In the genomic region with DNA sequence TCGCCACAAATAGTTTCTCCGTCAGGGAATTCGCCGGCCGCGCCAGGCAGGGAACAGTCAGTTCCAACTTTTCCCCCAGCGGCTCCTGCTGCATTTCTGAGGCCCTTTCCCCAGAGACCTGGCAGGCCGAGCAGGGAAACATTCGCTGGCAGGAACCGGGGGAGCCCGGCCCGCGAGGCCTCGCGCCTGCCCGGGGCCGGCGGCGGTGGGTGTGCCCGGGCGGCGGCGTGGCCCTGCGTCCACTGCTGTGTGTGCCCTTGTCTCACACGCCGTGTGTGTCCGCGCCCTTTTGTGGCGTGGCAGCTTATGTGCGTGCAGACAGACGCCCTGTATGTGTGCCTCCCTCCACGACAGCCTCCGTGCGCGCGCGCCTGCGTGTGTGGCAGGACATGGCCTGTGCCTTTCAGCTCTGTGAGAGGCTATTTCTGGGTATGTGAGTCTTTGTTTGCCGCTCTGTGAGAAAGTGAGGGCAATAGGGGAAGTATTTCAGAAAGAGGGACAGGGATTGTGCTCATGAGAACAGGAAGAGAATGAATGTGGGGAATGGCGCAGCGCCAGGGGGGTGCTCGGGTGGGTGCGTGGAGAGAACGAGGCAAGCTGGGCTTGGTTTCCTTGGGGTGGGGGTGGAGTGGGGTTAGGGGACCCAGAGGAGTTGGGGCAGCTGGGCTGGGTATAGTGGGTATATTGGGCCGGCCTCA, we compare ENCODE assay signal across 8 cellular contexts. TPM values are rescaled to one million over a fixed set of nuclear protein-coding genes. Genes with fewer than 3 reads are reported as not detected.
A peak's percentile ranks its signal among the peaks of the same experiment; 100 is the strongest.
DNase-seq lines count a peak whose midpoint lies in the region; ATAC-seq and TF ChIP-seq lines count a peak whose summit lies in the region.

No MANE protein-coding gene starts in this region.

- H3K9me3 ChIP-seq in CD8-positive, alpha-beta T cell (ENCODE audit: low read length): no peaks in the 10 kb centered on the region
- no peaks in the 10 kb centered on the region for H3K9me3 ChIP-seq in vagina

- CTCF ChIA-PET in CD8-positive, alpha-beta T cell (lab: Charles Lee): no interaction called here

- H3K4me3 ChIP-seq in CD8-positive, alpha-beta T cell (ENCODE audit: low read depth, low read length): peak overlapping the region; percentile 56
- peak overlapping the region; percentile 56 to 64 for H3K4me3 ChIP-seq in vagina

- no peak for ATAC-seq in CD8-positive, alpha-beta T cell
- ATAC-seq in activated T-helper 17 cell treated with anti-CD3 and anti-CD28 coated beads, Interleukin-2, amount 50 U/mL, for 72 hours (replicated peaks): peak; percentile 39
- peak; percentile 13 to 17 for ATAC-seq in naive thymus-derived CD8-positive, alpha-beta T cell

- no peak for TF ChIP-seq CTCF in CD8-positive, alpha-beta T cell (IDR thresholded peaks at IDR 0.05)
- TF ChIP-seq CTCF in vagina (IDR thresholded peaks at IDR 0.05): no peak

- intact Hi-C loops in CD8-positive, alpha-beta T cell (cut with DNase I, micrococcal nuclease): loop anchor here (5.0 to 10.0 kb wide), 2 partner anchors 103 to 626 kb away; partner anchors contain the start of gene PRKAG2 (in 1 of the 2)
- intact Hi-C loops in vagina (cut with DNase I): loop anchor here (5.0 kb wide), 1 partner anchor 53 kb away; no protein-coding TSS in a partner anchor

- H3K9me3 Mint-ChIP-seq in CD8-positive, alpha-beta T cell: no peaks in the 10 kb centered on the region
- no peaks in the 10 kb centered on the region for H3K9me3 Mint-ChIP-seq in activated T-helper 17 cell treated with anti-CD3 and anti-CD28 coated beads, Interleukin-2, amount 50 U/mL, for 72 hours
- no peaks in the 10 kb centered on the region for H3K9me3 Mint-ChIP-seq in naive thymus-derived CD8-positive, alpha-beta T cell

- H3K36me3 Mint-ChIP-seq in CD8-positive, alpha-beta T cell: no peaks in the 10 kb centered on the region
- H3K36me3 Mint-ChIP-seq in activated T-helper 17 cell treated with anti-CD3 and anti-CD28 coated beads, Interleukin-2, amount 50 U/mL, for 72 hours (ENCODE audit: low read depth): no peaks in the 10 kb centered on the region
- no peaks in the 10 kb centered on the region for H3K36me3 Mint-ChIP-seq in naive thymus-derived CD8-positive, alpha-beta T cell

- H3K27ac Mint-ChIP-seq in CD8-positive, alpha-beta T cell: no peak overlapping the region
- H3K27ac Mint-ChIP-seq in activated T-helper 17 cell treated with anti-CD3 and anti-CD28 coated beads, Interleukin-2, amount 50 U/mL, for 72 hours: no peak overlapping the region
- H3K27ac Mint-ChIP-seq in naive thymus-derived CD8-positive, alpha-beta T cell: peak overlapping the region in 5 of 10 donors; percentile 3 to 68 (median 42)

- H3K4me3 Mint-ChIP-seq in CD8-positive, alpha-beta T cell: peak overlapping the region; percentile 71
- H3K4me3 Mint-ChIP-seq in activated T-helper 17 cell treated with anti-CD3 and anti-CD28 coated beads, Interleukin-2, amount 50 U/mL, for 72 hours: peak overlapping the region; percentile 56
- H3K4me3 Mint-ChIP-seq in naive thymus-derived CD8-positive, alpha-beta T cell: peak overlapping the region; percentile 52 to 84 (median 77)

- POLR2A ChIA-PET in CD8-positive, alpha-beta T cell (lab: Charles Lee): no interaction called here
- POLR2A ChIA-PET in naive thymus-derived CD8-positive, alpha-beta T cell (lab: Charles Lee): interaction anchor here (2.0 kb wide), 1 partner anchor 28 kb away, joined by 7 read pairs; no protein-coding TSS in a partner anchor

- peaks cover 48% of the 10 kb centered on the region for H3K4me1 ChIP-seq in CD8-positive, alpha-beta T cell (ENCODE audit: insufficient read depth, low read length)
- peaks cover 75% of the 10 kb centered on the region for H3K4me1 ChIP-seq in vagina

- peaks cover 51% of the 10 kb centered on the region for H3K4me1 Mint-ChIP-seq in CD8-positive, alpha-beta T cell (ENCODE audit: low read depth)
- peaks cover 19% of the 10 kb centered on the region for H3K4me1 Mint-ChIP-seq in activated T-helper 17 cell treated with anti-CD3 and anti-CD28 coated beads, Interleukin-2, amount 50 U/mL, for 72 hours
- H3K4me1 Mint-ChIP-seq in naive thymus-derived CD8-positive, alpha-beta T cell: peaks cover 25 to 68% (median 51%) of the 10 kb centered on the region in 4 donors

- DNase-seq in CD8-positive, alpha-beta T cell: peak in 2 of 7 experiments; percentile 23 to 48
- DNase-seq in KBM-7 (peak; percentile 66), fibroblast of peridontal ligament (ENCODE audit: extremely low read depth) (peak; percentile 50), vagina (ENCODE audit: extremely low spot score in 2 of 2) (no peak), mucosa of gallbladder (ENCODE audit: low spot score) (no peak), GM19240 (ENCODE audit: insufficient read length, low spot score) (no peak)
- DNase-seq in naive thymus-derived CD8-positive, alpha-beta T cell: peak in 4 of 10 donors; percentile 28 to 74 (median 40)

- TF ChIP-seq POLR2A in vagina (IDR thresholded peaks at IDR 0.05): no peak

- no peaks in the 10 kb centered on the region for H3K36me3 ChIP-seq in CD8-positive, alpha-beta T cell (ENCODE audit: insufficient read depth, low read length)
- no peaks in the 10 kb centered on the region for H3K36me3 ChIP-seq in vagina

- H3K27me3 ChIP-seq in CD8-positive, alpha-beta T cell (ENCODE audit: insufficient read depth, low read length): no peaks in the 10 kb centered on the region
- H3K27me3 ChIP-seq in vagina: no peaks in the 10 kb centered on the region

- peaks cover 16% of the 10 kb centered on the region for H3K27me3 Mint-ChIP-seq in CD8-positive, alpha-beta T cell (ENCODE audit: low read depth)
- H3K27me3 Mint-ChIP-seq in activated T-helper 17 cell treated with anti-CD3 and anti-CD28 coated beads, Interleukin-2, amount 50 U/mL, for 72 hours: peaks cover 52% of the 10 kb centered on the region
- H3K27me3 Mint-ChIP-seq in naive thymus-derived CD8-positive, alpha-beta T cell: peaks cover 0 to 22% (median 0%) of the 10 kb centered on the region in 5 donors

- in situ Hi-C loops in KBM-7 (cut with MboI; ENCODE audit: low pct_unique_long_range_greater_than_20kb, low sequenced_read_pairs): no loop called here

- no peak overlapping the region for H3K27ac ChIP-seq in CD8-positive, alpha-beta T cell (ENCODE audit: low read depth, low read length)
- peak overlapping the region; percentile 94 for H3K27ac ChIP-seq in vagina

RNA-seq across cellular contexts. Expression of gene SMARCD3, which starts 0.7 kb away (rescaled TPM):
- total RNA-seq in CD8-positive, alpha-beta T cell: 10 to 100 TPM; 25.6 to 28.0 TPM
- 10 to 100 TPM in 1 of 2 donors, 1 to 10 TPM in 1; 1.3 to 11.8 TPM for total RNA-seq in activated T-helper 17 cell treated with anti-CD3 and anti-CD28 coated beads, Interleukin-2, amount 50 U/mL, for 72 hours
- total RNA-seq in naive thymus-derived CD8-positive, alpha-beta T cell: 10 to 100 TPM in 1 of 2 experiments, 1 to 10 TPM in 1; 9.7 to 11.8 TPM
- polyA plus RNA-seq in naive thymus-derived CD8-positive, alpha-beta T cell: 10 to 100 TPM in 2 of 3 donors, 1 to 10 TPM in 1; 9.8 to 18.6 (median 15.6) TPM
- total RNA-seq in vagina: 39.8 TPM
- total RNA-seq in mucosa of gallbladder: 56.3 TPM

RNA-seq across cellular contexts. Expression of gene CHPF2, which starts 16.9 kb away (rescaled TPM):
- 10 to 100 TPM; 24.7 to 24.9 TPM for total RNA-seq in CD8-positive, alpha-beta T cell
- total RNA-seq in activated T-helper 17 cell treated with anti-CD3 and anti-CD28 coated beads, Interleukin-2, amount 50 U/mL, for 72 hours: 10 to 100 TPM; 31.3 to 36.3 TPM
- 10 to 100 TPM; 47.8 to 48.6 TPM for total RNA-seq in naive thymus-derived CD8-positive, alpha-beta T cell
- polyA plus RNA-seq in naive thymus-derived CD8-positive, alpha-beta T cell: 10 to 100 TPM; 16.8 to 20.1 (median 17.6) TPM
- total RNA-seq in vagina: 28.0 TPM
- 52.3 TPM for total RNA-seq in mucosa of gallbladder

RNA-seq across cellular contexts. Expression of gene ABCF2, which starts 22.2 kb away (rescaled TPM):
- 10 to 100 TPM; 12.7 to 16.5 TPM for total RNA-seq in CD8-positive, alpha-beta T cell
- total RNA-seq in activated T-helper 17 cell treated with anti-CD3 and anti-CD28 coated beads, Interleukin-2, amount 50 U/mL, for 72 hours: 10 to 100 TPM; 26.9 to 55.2 TPM
- 10 to 100 TPM; 30.2 to 34.2 TPM for total RNA-seq in naive thymus-derived CD8-positive, alpha-beta T cell
- polyA plus RNA-seq in naive thymus-derived CD8-positive, alpha-beta T cell: 10 to 100 TPM; 23.0 to 40.4 (median 31.6) TPM
- total RNA-seq in vagina: 25.3 TPM
- total RNA-seq in mucosa of gallbladder: 25.3 TPM

RNA-seq across cellular contexts. Expression of gene H2BK1, which starts 38.9 kb away (rescaled TPM):
- total RNA-seq in CD8-positive, alpha-beta T cell: 1 to 10 TPM; 1.5 to 1.6 TPM
- 1 to 10 TPM in 1 of 2 donors, not detected in 1; 1.2 TPM for total RNA-seq in activated T-helper 17 cell treated with anti-CD3 and anti-CD28 coated beads, Interleukin-2, amount 50 U/mL, for 72 hours
- total RNA-seq in naive thymus-derived CD8-positive, alpha-beta T cell: 1 to 10 TPM; 2.5 to 2.6 TPM
- not detected for polyA plus RNA-seq in naive thymus-derived CD8-positive, alpha-beta T cell
- not detected for total RNA-seq in vagina
- total RNA-seq in mucosa of gallbladder: not detected

Comparison
In these comparisons a context has a peak if more than half of its experiments do, and no peak if none do; other contexts are left out.
1. DNase-seq: peak in KBM-7 (single experiment) and fibroblast of peridontal ligament (single experiment); none in vagina (0 of 2), mucosa of gallbladder (single experiment) and GM19240 (single experiment).
2. Peak in every context shown above with its lines, with median percentiles within 50 percentile points of each other: H3K4me3 Mint-ChIP-seq.